In genomic region chr2:25454824-25455611, GRCh38 we compare ENCODE assay signal across 16 cellular contexts.
DNase-seq lines count a peak whose midpoint lies in the region; ATAC-seq and TF ChIP-seq lines count a peak whose summit lies in the region.
"Had no signal": no experiment of that assay in that cellular context is flagged by ENCODE, and none has a peak within 500 bp of the region (broad histone marks: within the 10 kb centered on the region; RNA-seq: fewer than 3 reads in every experiment).

No MANE protein-coding gene starts in this region.

- H2AFZ ChIP-seq in IMR-90 (replicated peaks; ENCODE audit: low read length, poor library complexity) = no peak overlapping the region
- H2AFZ ChIP-seq in osteoblast (ENCODE audit: low read length) = no peak overlapping the region
- H2AFZ ChIP-seq: GM23248 had no signal

- H3K79me2 ChIP-seq in osteoblast (ENCODE audit: insufficient read depth, low read length) = no peaks in the 10 kb centered on the region

- no peak overlapping the region for H3K4me3 Mint-ChIP-seq in activated naive CD4-positive, alpha-beta T cell treated with anti-CD3 and anti-CD28 coated beads for 36 hours
- no peak overlapping the region for H3K4me3 Mint-ChIP-seq in activated naive CD8-positive, alpha-beta T cell treated with anti-CD3 and anti-CD28 coated beads, Interleukin-2, amount 10 ng/mL, durations not matched to agents 7 days and 5 days
- H3K4me3 Mint-ChIP-seq: B cell; CD4-positive, alpha-beta memory T cell had no signal

- no peaks in the 10 kb centered on the region for H3K9me1 ChIP-seq in IMR-90 (ENCODE audit: insufficient read depth, low read length)

- no peak overlapping the region for H4K5ac ChIP-seq in IMR-90 (ENCODE audit: low read depth, low read length)

- no peaks in the 10 kb centered on the region for H3K79me1 ChIP-seq in IMR-90 (ENCODE audit: low read depth in 1 of 2, low read length in 2 of 2)

- H3K27ac ChIP-seq in IMR-90 (ENCODE audit: insufficient read depth, low read length) (no peak overlapping the region), osteoblast (ENCODE audit: low read depth, low read length) (no peak overlapping the region)
- H3K27ac ChIP-seq: GM23248 had no signal

- H3K27ac Mint-ChIP-seq in activated naive CD4-positive, alpha-beta T cell treated with anti-CD3 and anti-CD28 coated beads for 36 hours = peak overlapping the region; percentile 30
- peak overlapping the region; percentile 68 for H3K27ac Mint-ChIP-seq in activated naive CD8-positive, alpha-beta T cell treated with anti-CD3 and anti-CD28 coated beads, Interleukin-2, amount 10 ng/mL, durations not matched to agents 7 days and 5 days
- H3K27ac Mint-ChIP-seq: B cell; CD4-positive, alpha-beta memory T cell had no signal

- no peak for TF ChIP-seq RAD21 in IMR-90 (IDR thresholded peaks at IDR 0.05; ENCODE audit: low read length)

- H2BK120ac ChIP-seq in IMR-90 (ENCODE audit: low read depth, low read length) = no peak overlapping the region

- H3K9me3 Mint-ChIP-seq in activated naive CD4-positive, alpha-beta T cell treated with anti-CD3 and anti-CD28 coated beads for 36 hours = no peaks in the 10 kb centered on the region
- H3K9me3 Mint-ChIP-seq in activated naive CD8-positive, alpha-beta T cell treated with anti-CD3 and anti-CD28 coated beads, Interleukin-2, amount 10 ng/mL, durations not matched to agents 7 days and 5 days = no peaks in the 10 kb centered on the region
- H3K9me3 Mint-ChIP-seq: CD4-positive, alpha-beta memory T cell had no signal

- no peaks in the 10 kb centered on the region for H4K20me1 ChIP-seq in IMR-90 (ENCODE audit: insufficient read depth, low read length)
- no peaks in the 10 kb centered on the region for H4K20me1 ChIP-seq in osteoblast (ENCODE audit: insufficient read depth, low read length)

- no peak for ATAC-seq in IMR-90 (ENCODE audit: low read depth)
- no peak for ATAC-seq in activated naive CD8-positive, alpha-beta T cell treated with anti-CD3 and anti-CD28 coated beads, Interleukin-2, amount 10 ng/mL, durations not matched to agents 7 days and 5 days (ENCODE audit: low read depth)
- no peak for ATAC-seq in GM21360 (IDR thresholded peaks at IDR 0.05; ENCODE audit: unreplicated experiment)
- ATAC-seq: K562 had no signal

- no CpG with 5 or more reads among the region's 9 CpGs for WGBS in IMR-90 (ENCODE audit: extremely low coverage in 2 of 2, insufficient read length in 1 of 2), 2 experiments

- no peak overlapping the region for H2BK20ac ChIP-seq in IMR-90 (ENCODE audit: low read depth, low read length)

- TF ChIP-seq POLR2A in IMR-90 (IDR thresholded peaks at IDR 0.05; ENCODE audit: low read depth, low read length) = no peak

- no peak for DNase-seq in activated naive CD4-positive, alpha-beta T cell treated with anti-CD3 and anti-CD28 coated beads for 36 hours
- DNase-seq in activated naive CD4-positive, alpha-beta T cell treated with Interleukin-2 at 50 U/mL for 16 hours = no peak
- DNase-seq in IMR-90 (peak; percentile 6), osteoblast (ENCODE audit: insufficient read length, low spot score, missing footprints) (peak; percentile 23), mesenteric fat pad (ENCODE audit: low spot score) (no peak)
- DNase-seq in activated naive CD8-positive, alpha-beta T cell treated with anti-CD3 and anti-CD28 coated beads, Interleukin-2, amount 10 ng/mL, durations not matched to agents 7 days and 5 days = no peak
- DNase-seq: ACHN; CD4-positive, alpha-beta memory T cell; DMS79 treated with DMSO at 0.1 percent for 48 hours; GM23248; NCI-H1436 treated with DMSO at 0.1 percent for 48 hours; NCI-H2081; NCI-H69 had no signal

- no peak overlapping the region for H3K18ac ChIP-seq in IMR-90 (ENCODE audit: low read depth, low read length)

- no peak overlapping the region for H3K4ac ChIP-seq in IMR-90 (ENCODE audit: low read depth, low read length)

- TF ChIP-seq CTCF in IMR-90 (conservative IDR thresholded peaks at IDR 0.05; ENCODE audit: low read depth, low read length) = no peak
- TF ChIP-seq CTCF in osteoblast (IDR thresholded peaks at IDR 0.05; ENCODE audit: extremely low read depth, low read depth, low read length) = no peak

- H3K4me1 Mint-ChIP-seq in activated naive CD4-positive, alpha-beta T cell treated with anti-CD3 and anti-CD28 coated beads for 36 hours (ENCODE audit: low read depth) = peaks cover 29% of the 10 kb centered on the region
- peaks cover 24% of the 10 kb centered on the region for H3K4me1 Mint-ChIP-seq in activated naive CD8-positive, alpha-beta T cell treated with anti-CD3 and anti-CD28 coated beads, Interleukin-2, amount 10 ng/mL, durations not matched to agents 7 days and 5 days
- H3K4me1 Mint-ChIP-seq: CD4-positive, alpha-beta memory T cell had no signal

- H3K4me2 ChIP-seq in IMR-90 (ENCODE audit: low read depth, low read length) = no peak overlapping the region
- no peak overlapping the region for H3K4me2 ChIP-seq in osteoblast (ENCODE audit: insufficient read depth, low read length)

- H4K8ac ChIP-seq in IMR-90 (ENCODE audit: low read depth in 2 of 2, low read length in 2 of 2) = no peak overlapping the region

- peaks cover 1% of the 10 kb centered on the region for H3K36me3 Mint-ChIP-seq in activated naive CD4-positive, alpha-beta T cell treated with anti-CD3 and anti-CD28 coated beads for 36 hours (ENCODE audit: low read depth)
- peaks cover 21% of the 10 kb centered on the region for H3K36me3 Mint-ChIP-seq in activated naive CD8-positive, alpha-beta T cell treated with anti-CD3 and anti-CD28 coated beads, Interleukin-2, amount 10 ng/mL, durations not matched to agents 7 days and 5 days

- no peak overlapping the region for H3K9ac ChIP-seq in IMR-90 (ENCODE audit: low read depth, low read length)
- H3K9ac ChIP-seq: GM23248 had no signal

- H3K4me3 ChIP-seq in IMR-90 (ENCODE audit: insufficient read depth, low read depth, low read length) = no peak overlapping the region
- H3K4me3 ChIP-seq in osteoblast (ENCODE audit: insufficient read depth, low read length) = no peak overlapping the region
- H3K4me3 ChIP-seq: GM23248, K562 had no signal

- H3K27me3 ChIP-seq in IMR-90 (ENCODE audit: control insufficient read depth, insufficient read depth, low read length) (no peaks in the 10 kb centered on the region), osteoblast (ENCODE audit: insufficient read depth, low read length) (no peaks in the 10 kb centered on the region)

- POLR2A ChIA-PET in IMR-90 (lab: Charles Lee; ENCODE audit: unreplicated experiment) = no interaction called here
- POLR2A ChIA-PET in activated naive CD8-positive, alpha-beta T cell treated with anti-CD3 and anti-CD28 coated beads, Interleukin-2, amount 10 ng/mL, durations not matched to agents 7 days and 5 days (lab: Charles Lee) = no interaction called here

- no peak overlapping the region for H3K23ac ChIP-seq in IMR-90 (ENCODE audit: low read depth, low read length)

- no peak overlapping the region for H3K14ac ChIP-seq in IMR-90 (replicated peaks; ENCODE audit: low read depth, low read length)

- H3K27me3 Mint-ChIP-seq in activated naive CD4-positive, alpha-beta T cell treated with anti-CD3 and anti-CD28 coated beads for 36 hours (ENCODE audit: low read depth) = no peaks in the 10 kb centered on the region
- no peaks in the 10 kb centered on the region for H3K27me3 Mint-ChIP-seq in activated naive CD8-positive, alpha-beta T cell treated with anti-CD3 and anti-CD28 coated beads, Interleukin-2, amount 10 ng/mL, durations not matched to agents 7 days and 5 days
- H3K27me3 Mint-ChIP-seq: B cell; CD4-positive, alpha-beta memory T cell had no signal

- H2BK15ac ChIP-seq in IMR-90 (ENCODE audit: low read depth, low read length) = no peak overlapping the region

- dilution Hi-C loops in IMR-90 (cut with HindIII; ENCODE audit: low sequenced_read_pairs, unreplicated experiment) = no loop called here

- H3K4me1 ChIP-seq in IMR-90 (ENCODE audit: control insufficient read depth, insufficient read depth, low read length) (no peaks in the 10 kb centered on the region), osteoblast (ENCODE audit: insufficient read depth, low read length) (no peaks in the 10 kb centered on the region)

- no peak overlapping the region for H2AK5ac ChIP-seq in IMR-90 (ENCODE audit: low read depth, low read length)

- BruUV-seq in IMR-90 (replicated peaks; lab: Mats Ljungman, UMichigan) = no TSS peak

- no peak overlapping the region for H4K91ac ChIP-seq in IMR-90 (ENCODE audit: insufficient read depth, low read depth, low read length)

- H3K56ac ChIP-seq in IMR-90 (ENCODE audit: extremely low read depth, insufficient read depth, low read length) = no peak overlapping the region

- CTCF ChIA-PET in activated naive CD4-positive, alpha-beta T cell treated with anti-CD3 and anti-CD28 coated beads for 36 hours (lab: Charles Lee) = interaction anchor here (0.6 to 0.9 kb wide), 2 partner anchors 59 to 479 kb away, joined by 3 to 6 read pairs; no protein-coding TSS in a partner anchor
- CTCF ChIA-PET in IMR-90 (lab: Yijun Ruan, JAX) = no interaction called here

- in situ Hi-C loops in IMR-90 (cut with MboI; ENCODE audit: low sequenced_read_pairs) = no loop called here

- no peak overlapping the region for H2BK5ac ChIP-seq in IMR-90 (ENCODE audit: low read depth, low read length, poor library complexity, severe bottlenecking)

- intact Hi-C loops in activated naive CD4-positive, alpha-beta T cell treated with anti-CD3 and anti-CD28 coated beads for 36 hours (cut with micrococcal nuclease) = loop anchor here (5.0 kb wide), 2 partner anchors 118 to 878 kb away; no protein-coding TSS in a partner anchor
- intact Hi-C loops in IMR-90 (cut with micrococcal nuclease) = no loop called here

- H3K9me3 ChIP-seq in IMR-90 (ENCODE audit: control insufficient read depth, insufficient read depth, low read length) = no peaks in the 10 kb centered on the region
- H3K9me3 ChIP-seq in osteoblast (ENCODE audit: low read depth, low read length) = no peaks in the 10 kb centered on the region

- no peak overlapping the region for H2AK9ac ChIP-seq in IMR-90 (replicated peaks; ENCODE audit: low read depth, low read length, poor library complexity)

- no peaks in the 10 kb centered on the region for H3K36me3 ChIP-seq in IMR-90 (ENCODE audit: control insufficient read depth, insufficient read depth, low read length)
- no peaks in the 10 kb centered on the region for H3K36me3 ChIP-seq in osteoblast (ENCODE audit: insufficient read depth, low read length)

TF ChIP-seq in IMR-90, 13 proteins besides CTCF, POLR2A, EP300 and RAD21 (continues in another document):
- TF ChIP-seq MAZ (IDR thresholded peaks at IDR 0.05; ENCODE audit: borderline replicate concordance, low read depth, low read length) (no peak), BHLHE40 (IDR thresholded peaks at IDR 0.05; ENCODE audit: low read depth, low read length) (no peak), ELK1 (IDR thresholded peaks at IDR 0.05; ENCODE audit: borderline replicate concordance, low read depth, low read length) (no peak)

Comparison
In these comparisons a context has a peak if more than half of its experiments do, and no peak if none do; other contexts are left out.
1. DNase-seq: peak in IMR-90 (single experiment) and osteoblast (single experiment); none in activated naive CD4-positive, alpha-beta T cell treated with anti-CD3 and anti-CD28 coated beads for 36 hours (single experiment), activated naive CD4-positive, alpha-beta T cell treated with Interleukin-2 at 50 U/mL for 16 hours (single experiment), activated naive CD8-positive, alpha-beta T cell treated with anti-CD3 and anti-CD28 coated beads, Interleukin-2, amount 10 ng/mL, durations not matched to agents 7 days and 5 days (single experiment) and mesenteric fat pad (single experiment).